26 cellular contexts compared by ENCODE assay signal in the genomic region with DNA sequence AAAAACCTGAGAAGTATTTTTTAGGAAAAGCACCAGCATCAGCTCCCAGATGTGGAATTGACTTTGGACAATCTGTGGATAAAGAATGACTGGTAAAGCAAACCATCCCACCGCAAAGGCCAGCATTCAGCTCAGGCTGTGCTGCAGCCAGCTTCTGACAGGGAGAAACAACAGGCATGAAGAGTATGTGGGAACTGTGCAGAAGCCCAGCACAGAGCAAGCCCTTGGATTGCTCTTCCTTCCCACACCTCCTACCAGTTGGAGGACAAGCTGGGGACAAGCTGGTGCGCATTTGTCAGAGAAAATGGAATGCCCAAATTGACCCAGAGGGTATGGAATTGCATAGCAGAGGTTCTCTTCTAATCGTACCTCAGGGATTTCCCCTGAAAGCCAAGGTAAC.
"Had no signal": no experiment of that assay in that cellular context is flagged by ENCODE, and none has a peak within 500 bp of the region (broad histone marks: within the 10 kb centered on the region; RNA-seq: fewer than 3 reads in every experiment).

No MANE protein-coding gene starts in this region.

- H3K9me3 ChIP-seq: SJSA1 had no signal

- H3K4me1 Mint-ChIP-seq: activated B cell treated with CpG ODN at 0.5 μM for 24 hours; activated CD4-positive, alpha-beta T cell treated with anti-CD3 and anti-CD28 coated beads, Interleukin-2, amount 10 ng/mL, durations not matched to agents 24 days and 14 days; activated CD8-positive, alpha-beta memory T cell treated with anti-CD3 and anti-CD28 coated beads, Interleukin-2, amount 10 ng/mL, durations not matched to agents 7 days and 5 days; activated naive CD4-positive, alpha-beta T cell treated with anti-CD3 and anti-CD28 coated beads, Interleukin-2, amount 50 U/mL, for 24 hours had no signal

- H3K27ac Mint-ChIP-seq: activated B cell treated with CpG ODN at 0.5 μM for 24 hours; activated CD4-positive, alpha-beta T cell treated with anti-CD3 and anti-CD28 coated beads, Interleukin-2, amount 10 ng/mL, durations not matched to agents 24 days and 14 days; activated CD8-positive, alpha-beta memory T cell treated with anti-CD3 and anti-CD28 coated beads, Interleukin-2, amount 10 ng/mL, durations not matched to agents 7 days and 5 days; activated naive CD4-positive, alpha-beta T cell treated with anti-CD3 and anti-CD28 coated beads, Interleukin-2, amount 50 U/mL, for 24 hours; activated T-cell treated with anti-CD3 and anti-CD28 coated beads, Interleukin-2, amount 50 U/mL, for 24 hours; activated T-helper 1 cell treated with anti-CD3 and anti-CD28 coated beads, Interleukin-12 subunit alpha, Interleukin-12 subunit beta, Interleukin-2, Interleukin-4 antibody, amounts not matched to agents 30 ng/mL and 10 ng/mL and 1 ng/mL, durations not matched to agents 14 hours and 24 hours and 36 hours; brain; T-helper 1 cell treated with Interleukin-12 subunit alpha and Interleukin-12 subunit beta and Interleukin-4 antibody, amounts not matched to agents 30 μg/mL and 1 μg/mL, for 36 hours had no signal

- H3K36me3 ChIP-seq: SJSA1 had no signal

- H3K4me3 ChIP-seq: K562, SJSA1 had no signal

- DNase-seq: activated B cell treated with CpG ODN at 0.5 μM for 24 hours; activated CD4-positive, alpha-beta T cell treated with anti-CD3 and anti-CD28 coated beads for 1 hour; activated CD4-positive, alpha-beta T cell treated with anti-CD3 and anti-CD28 coated beads, Interleukin-2, amount 10 ng/mL, durations not matched to agents 24 days and 14 days; activated CD4-positive, alpha-beta T cell treated with anti-CD3 and anti-CD28 coated beads, Interleukin-2, amount 50 U/mL, for 48 hours; activated CD8-positive, alpha-beta memory T cell treated with anti-CD3 and anti-CD28 coated beads, Interleukin-2, amount 10 ng/mL, durations not matched to agents 7 days and 5 days; activated effector memory CD4-positive, alpha-beta T cell treated with Interleukin-2 at 50 U/mL for 16 hours; activated naive CD4-positive, alpha-beta T cell; activated T-cell treated with anti-CD3 and anti-CD28 coated beads, Interleukin-2, amount 50 U/mL, for 24 hours; Karpas-422; MM.1S; NCI-H1105; NCI-H1436; NCI-H1694 treated with DMSO at 0.1 percent for 48 hours; NCI-H2029 treated with DMSO at 0.1 percent for 48 hours; NCI-H345; NCI-H510A; NCI-H526 treated with DMSO at 0.1 percent for 48 hours; NCI-H82; PC-3; SHP77 had no signal

- H3K27ac ChIP-seq: SJSA1 had no signal

- H3K36me3 Mint-ChIP-seq: activated CD8-positive, alpha-beta memory T cell treated with anti-CD3 and anti-CD28 coated beads, Interleukin-2, amount 10 ng/mL, durations not matched to agents 7 days and 5 days; activated naive CD4-positive, alpha-beta T cell treated with anti-CD3 and anti-CD28 coated beads, Interleukin-2, amount 50 U/mL, for 24 hours; brain had no signal

- ATAC-seq: activated CD8-positive, alpha-beta memory T cell treated with anti-CD3 and anti-CD28 coated beads, Interleukin-2, amount 10 ng/mL, durations not matched to agents 7 days and 5 days; K562; PC-3 had no signal

- H3K9me3 Mint-ChIP-seq: activated B cell treated with CpG ODN at 0.5 μM for 24 hours; activated CD4-positive, alpha-beta T cell treated with anti-CD3 and anti-CD28 coated beads, Interleukin-2, amount 10 ng/mL, durations not matched to agents 24 days and 14 days; activated naive CD4-positive, alpha-beta T cell treated with anti-CD3 and anti-CD28 coated beads, Interleukin-2, amount 50 U/mL, for 24 hours; activated T-cell treated with anti-CD3 and anti-CD28 coated beads, Interleukin-2, amount 50 U/mL, for 24 hours; activated T-helper 1 cell treated with anti-CD3 and anti-CD28 coated beads, Interleukin-12 subunit alpha, Interleukin-12 subunit beta, Interleukin-2, Interleukin-4 antibody, amounts not matched to agents 30 ng/mL and 10 ng/mL and 1 ng/mL, durations not matched to agents 14 hours and 24 hours and 36 hours; brain; T-helper 1 cell treated with Interleukin-12 subunit alpha and Interleukin-12 subunit beta and Interleukin-4 antibody, amounts not matched to agents 30 μg/mL and 1 μg/mL, for 36 hours had no signal

- H3K4me3 Mint-ChIP-seq: activated B cell treated with CpG ODN at 0.5 μM for 24 hours; activated CD4-positive, alpha-beta T cell treated with anti-CD3 and anti-CD28 coated beads, Interleukin-2, amount 10 ng/mL, durations not matched to agents 24 days and 14 days; activated CD8-positive, alpha-beta memory T cell treated with anti-CD3 and anti-CD28 coated beads, Interleukin-2, amount 10 ng/mL, durations not matched to agents 7 days and 5 days; activated naive CD4-positive, alpha-beta T cell treated with anti-CD3 and anti-CD28 coated beads, Interleukin-2, amount 50 U/mL, for 24 hours; activated T-cell treated with anti-CD3 and anti-CD28 coated beads, Interleukin-2, amount 50 U/mL, for 24 hours; activated T-helper 1 cell treated with anti-CD3 and anti-CD28 coated beads, Interleukin-12 subunit alpha, Interleukin-12 subunit beta, Interleukin-2, Interleukin-4 antibody, amounts not matched to agents 30 ng/mL and 10 ng/mL and 1 ng/mL, durations not matched to agents 14 hours and 24 hours and 36 hours; brain; T-helper 1 cell treated with Interleukin-12 subunit alpha and Interleukin-12 subunit beta and Interleukin-4 antibody, amounts not matched to agents 30 μg/mL and 1 μg/mL, for 36 hours had no signal

- H3K4me1 ChIP-seq: SJSA1 had no signal

- H3K27me3 Mint-ChIP-seq: brain had no signal
